Comparison of ENCODE assay signal across 8 cellular contexts in genomic region chr17:3558603-3559269, GRCh38. TPM values are rescaled to one million over a fixed set of nuclear protein-coding genes. Genes with fewer than 3 reads are reported as not detected.
DNase-seq lines count a peak whose midpoint lies in the region; ATAC-seq and TF ChIP-seq lines count a peak whose summit lies in the region.

No MANE protein-coding gene starts in this region.

- peak overlapping the region; percentile 37 for H3K27ac ChIP-seq in OCI-LY3 (ENCODE audit: low read length)

- peak; percentile 69 for ATAC-seq in GM18858 (IDR thresholded peaks at IDR 0.05; ENCODE audit: unreplicated experiment)
- ATAC-seq in HG02623 (IDR thresholded peaks at IDR 0.05; ENCODE audit: unreplicated experiment) = peak; percentile 72

- H3K4me3 Mint-ChIP-seq in activated naive CD4-positive, alpha-beta T cell treated with anti-CD3 and anti-CD28 coated beads, Interleukin-2, amount 10 ng/mL, durations not matched to agents 7 days and 5 days = no peak overlapping the region

- H3K9me3 ChIP-seq in OCI-LY3 (ENCODE audit: insufficient read depth, low read length) = no peaks in the 10 kb centered on the region

- H3K9me3 Mint-ChIP-seq in activated naive CD4-positive, alpha-beta T cell treated with anti-CD3 and anti-CD28 coated beads, Interleukin-2, amount 10 ng/mL, durations not matched to agents 7 days and 5 days = no peaks in the 10 kb centered on the region

- no peaks in the 10 kb centered on the region for H3K36me3 ChIP-seq in OCI-LY3 (replicated peaks; ENCODE audit: low read depth, low read length)

- no peaks in the 10 kb centered on the region for H3K36me3 Mint-ChIP-seq in activated naive CD4-positive, alpha-beta T cell treated with anti-CD3 and anti-CD28 coated beads, Interleukin-2, amount 10 ng/mL, durations not matched to agents 7 days and 5 days

- no peaks in the 10 kb centered on the region for H3K27me3 ChIP-seq in OCI-LY3 (ENCODE audit: low read depth, low read length)

- H3K79me2 ChIP-seq in OCI-LY3 (ENCODE audit: low read length) = no peaks in the 10 kb centered on the region

- no peaks in the 10 kb centered on the region for H4K20me1 ChIP-seq in OCI-LY3 (ENCODE audit: insufficient read depth, low read length)

- TF ChIP-seq CTCF in OCI-LY3 (IDR thresholded peaks at IDR 0.05; ENCODE audit: low read depth, low read length) = no peak

- CTCF ChIA-PET in activated naive CD4-positive, alpha-beta T cell treated with anti-CD3 and anti-CD28 coated beads, Interleukin-2, amount 10 ng/mL, durations not matched to agents 7 days and 5 days (lab: Charles Lee) = no interaction called here

- H3K27ac Mint-ChIP-seq in activated naive CD4-positive, alpha-beta T cell treated with anti-CD3 and anti-CD28 coated beads, Interleukin-2, amount 10 ng/mL, durations not matched to agents 7 days and 5 days = peak overlapping the region; percentile 75

- peak overlapping the region; percentile 96 for H3K4me2 ChIP-seq in OCI-LY3 (ENCODE audit: low read length)

- peak overlapping the region; percentile 69 for H3K9ac ChIP-seq in OCI-LY3 (ENCODE audit: low read length)

- H3K4me1 ChIP-seq in OCI-LY3 (ENCODE audit: low read length) = peaks cover 32% of the 10 kb centered on the region

- H3K27me3 Mint-ChIP-seq in activated naive CD4-positive, alpha-beta T cell treated with anti-CD3 and anti-CD28 coated beads, Interleukin-2, amount 10 ng/mL, durations not matched to agents 7 days and 5 days = no peaks in the 10 kb centered on the region

- peak overlapping the region; percentile 87 for H2AFZ ChIP-seq in OCI-LY3 (ENCODE audit: low read depth, low read length)

- peak; percentile 55 for DNase-seq in activated naive CD4-positive, alpha-beta T cell treated with anti-CD3 and anti-CD28 coated beads, Interleukin-2, amount 10 ng/mL, durations not matched to agents 7 days and 5 days
- DNase-seq in myocyte (ENCODE audit: low read depth) (peak; percentile 62), Kasumi-1 (lab: John Stamatoyannopoulos, UW) (no peak), superior temporal gyrus (ENCODE audit: extremely low spot score) (no peak), NCI-H524 treated with DMSO at 0.1 percent for 48 hours (lab: John Stamatoyannopoulos, UW) (no peak)

- peaks cover 11% of the 10 kb centered on the region for H3K4me1 Mint-ChIP-seq in activated naive CD4-positive, alpha-beta T cell treated with anti-CD3 and anti-CD28 coated beads, Interleukin-2, amount 10 ng/mL, durations not matched to agents 7 days and 5 days

- H3K4me3 ChIP-seq in OCI-LY3 (ENCODE audit: low read length) = peak overlapping the region; percentile 79

RNA-seq across cellular contexts. Expression of gene TRPV3, which starts 1.1 kb away (rescaled TPM):
- total RNA-seq in myocyte = 0.08 and 0.26 TPM in 2 replicates
- 0.16 TPM for polyA plus RNA-seq in myocyte (2012)

RNA-seq across cellular contexts. Expression of gene TRPV1, which starts 50.5 kb away (rescaled TPM):
- 0.99 and 1.3 TPM in 2 replicates for total RNA-seq in myocyte
- 1.8 TPM for polyA plus RNA-seq in myocyte (2012)

Comparison
In these comparisons a context has a peak if more than half of its experiments do, and no peak if none do; other contexts are left out.
1. DNase-seq: peak in activated naive CD4-positive, alpha-beta T cell treated with anti-CD3 and anti-CD28 coated beads, Interleukin-2, amount 10 ng/mL, durations not matched to agents 7 days and 5 days (single experiment) and myocyte (single experiment); none in Kasumi-1 (0 of 2), superior temporal gyrus (single experiment) and NCI-H524 treated with DMSO at 0.1 percent for 48 hours (single experiment).